Comparison of ENCODE assay signal across 24 cellular contexts in the genomic region with DNA sequence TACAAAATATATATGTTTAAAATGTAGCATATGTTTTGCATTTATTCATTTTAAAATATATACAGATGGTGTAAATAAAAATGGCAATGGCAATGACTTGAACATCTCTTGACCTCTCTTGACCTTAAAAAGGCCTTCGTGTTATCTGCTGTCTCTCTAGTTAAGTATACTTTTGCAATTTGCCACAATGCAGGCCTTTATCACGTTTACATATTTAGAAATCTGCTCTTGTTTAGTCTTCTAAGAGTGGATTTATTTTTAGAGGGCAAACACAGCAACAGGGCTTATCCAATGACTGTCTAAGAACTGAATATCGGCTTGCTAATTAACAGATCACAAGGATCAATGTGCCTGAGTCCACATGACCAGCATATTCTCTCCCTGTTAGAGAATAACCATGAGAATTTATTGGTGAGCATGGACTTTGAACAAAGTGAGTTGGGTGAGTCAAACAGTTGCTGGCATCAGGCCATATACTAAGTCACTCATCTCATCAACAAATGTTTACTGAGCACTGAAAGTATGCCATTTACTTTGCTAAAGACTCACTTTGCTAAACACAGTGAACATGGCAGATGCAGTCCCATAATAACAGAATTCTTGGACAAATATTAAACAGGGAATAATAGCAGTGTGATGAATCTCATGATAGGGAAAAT. TPM values are rescaled to one million over a fixed set of nuclear protein-coding genes. Genes with fewer than 3 reads are reported as not detected.
A peak's percentile ranks its signal among the peaks of the same experiment; 100 is the strongest.
DNase-seq lines count a peak whose midpoint lies in the region; ATAC-seq, FAIRE-seq and TF ChIP-seq lines count a peak whose summit lies in the region.
"Had no signal": no experiment of that assay in that cellular context is flagged by ENCODE, and none has a peak within 500 bp of the region (broad histone marks: within the 10 kb centered on the region; RNA-seq: fewer than 3 reads in every experiment).

No MANE protein-coding gene starts in this region.

- POLR2A ChIA-PET in HEK293T (lab: Yijun Ruan, JAX), result no interaction called here

- H3K9me3 ChIP-seq in GM23248 (ENCODE audit: low read depth) (no peaks in the 10 kb centered on the region), RWPE2 (ENCODE audit: severe bottlenecking) (no peaks in the 10 kb centered on the region), fibroblast of lung (ENCODE audit: control insufficient read depth, insufficient read depth, low read depth, low read length) (no peaks in the 10 kb centered on the region), pancreas (no peaks in the 10 kb centered on the region)
- H3K9me3 ChIP-seq: ascending aorta, gastroesophageal sphincter had no signal

- ATAC-seq in RWPE2 (ENCODE audit: low read depth) (peak; percentile 33; the same call in 1 of the 3 replicates), pancreas (peak; percentile 79 to 91 (median 82))
- ATAC-seq: gastroesophageal sphincter, Panc1 had no signal

- 35% methylated on average over 3 of the region's 3 CpGs for WGBS in GM23248 (ENCODE audit: low coverage in 1 of 2, low lambda C conversion rate in 2 of 2, missing lambda C conversion rate in 2 of 2), 2 experiments
- 9 to 10% methylated on average over 3 of the region's 3 CpGs for WGBS in pancreas, 2 donors

- H3K4me3 ChIP-seq in GM23248 (no peak overlapping the region), RWPE2 (ENCODE audit: severe bottlenecking) (no peak overlapping the region), fibroblast of lung (replicated peaks in 1 of 4; ENCODE audit: control extremely low read depth in 1 of 4, insufficient read depth in 1 of 4, low read depth in 3 of 4, low read length in 4 of 4) (no peak overlapping the region), pancreas (no peak overlapping the region)
- H3K4me3 ChIP-seq: ascending aorta, gastroesophageal sphincter, skin epidermis had no signal

- H3K79me2 ChIP-seq in GM23248 (ENCODE audit: insufficient read depth), result no peaks in the 10 kb centered on the region
- no peaks in the 10 kb centered on the region for H3K79me2 ChIP-seq in fibroblast of lung (ENCODE audit: control insufficient read depth, insufficient read depth, low read length)

- H3K27me3 ChIP-seq in GM23248 (replicated peaks; ENCODE audit: insufficient read depth) (no peaks in the 10 kb centered on the region), RWPE2 (ENCODE audit: insufficient read depth, poor library complexity, severe bottlenecking) (no peaks in the 10 kb centered on the region), fibroblast of lung (ENCODE audit: control insufficient read depth, insufficient read depth, low read length) (no peaks in the 10 kb centered on the region), pancreas (no peaks in the 10 kb centered on the region)
- H3K27me3 ChIP-seq: ascending aorta, gastroesophageal sphincter had no signal

- in situ Hi-C loops in GM23248 (cut with MboI), result no loop called here

- no peaks in the 10 kb centered on the region for H3F3A ChIP-seq in GM23248 (ENCODE audit: insufficient read depth)

- H3K27ac ChIP-seq in GM23248 (no peak overlapping the region), RWPE2 (ENCODE audit: poor library complexity, severe bottlenecking) (no peak overlapping the region), fibroblast of lung (ENCODE audit: insufficient read depth, low read length) (no peak overlapping the region), pancreas (peak overlapping the region in 1 of 4 donors; percentile 12)
- H3K27ac ChIP-seq: ascending aorta, C4-2B, gastroesophageal sphincter, skin epidermis had no signal

- peak; percentile 7 for DNase-seq in GM23248
- no peak for DNase-seq in RWPE2 (ENCODE audit: low spot score)
- DNase-seq in fibroblast of lung (ENCODE audit: low read depth in 2 of 2), result peak; percentile 1 to 14
- DNase-seq in pancreas, result peak in 3 of 6 donors; percentile 10 to 48 (median 17)
- no peak for DNase-seq in HEK293T (ENCODE audit: extremely low spot score)
- no peak for DNase-seq in NCI-H2107 treated with DMSO at 0.1 percent for 48 hours (lab: John Stamatoyannopoulos, UW; ENCODE audit: unreplicated experiment)
- DNase-seq in NCI-H524 treated with DMSO at 0.1 percent for 48 hours (lab: John Stamatoyannopoulos, UW), result no peak
- no peak for DNase-seq in HCEC 1CT
- DNase-seq: activated B cell treated with CpG ODN at 0.5 μM for 24 hours; activated gamma-delta T cell; effector CD4-positive, alpha-beta T cell; EL; KG1; NCI-H1436 treated with DMSO at 0.1 percent for 48 hours; NCI-H526; stimulated activated naive CD4-positive, alpha-beta T cell treated with Interleukin-2 at 50 U/mL for 16 hours had no signal

- FAIRE-seq in pancreas (lab: Jason Lieb, UNC), result no peak
- FAIRE-seq: H1 had no signal

- H4K20me1 ChIP-seq in GM23248 (ENCODE audit: insufficient read depth) (no peaks in the 10 kb centered on the region), fibroblast of lung (ENCODE audit: control insufficient read depth, extremely low read depth, insufficient read depth, low read length) (no peaks in the 10 kb centered on the region)

- H2AFZ ChIP-seq in GM23248, result no peak overlapping the region
- H2AFZ ChIP-seq in fibroblast of lung (ENCODE audit: low read length), result no peak overlapping the region

- H3K4me2 ChIP-seq in GM23248 (ENCODE audit: unreplicated experiment), result no peak overlapping the region
- H3K4me2 ChIP-seq in fibroblast of lung (ENCODE audit: extremely low read depth, insufficient read depth, low read length), result no peak overlapping the region

- no peaks in the 10 kb centered on the region for H3K9me2 ChIP-seq in GM23248 (ENCODE audit: insufficient read depth)

- H3K4me1 ChIP-seq in GM23248 (ENCODE audit: insufficient read depth), result no peaks in the 10 kb centered on the region
- no peaks in the 10 kb centered on the region for H3K4me1 ChIP-seq in RWPE2 (ENCODE audit: insufficient read depth, poor library complexity, severe bottlenecking)
- H3K4me1 ChIP-seq in fibroblast of lung (ENCODE audit: control insufficient read depth, extremely low read depth, insufficient read depth, low read length), result no peaks in the 10 kb centered on the region
- peaks cover 0 to 7% (median 0%) of the 10 kb centered on the region in 3 donors for H3K4me1 ChIP-seq in pancreas
- H3K4me1 ChIP-seq: ascending aorta, gastroesophageal sphincter had no signal

- no peak for TF ChIP-seq CTCF in RWPE2 (IDR thresholded peaks at IDR 0.05; ENCODE audit: poor library complexity, severe bottlenecking)
- TF ChIP-seq CTCF in fibroblast of lung (conservative IDR thresholded peaks at IDR 0.05 in 1 of 2, IDR thresholded peaks at IDR 0.05 in 1 of 2; ENCODE audit: low read depth in 1 of 2, low read length in 2 of 2), result no peak
- TF ChIP-seq CTCF in pancreas (IDR thresholded peaks at IDR 0.05), result no peak

- intact Hi-C loops in pancreas (cut with DNase I), result no loop called here

- CTCF ChIA-PET in HEK293T (lab: Yijun Ruan, JAX), result interaction anchor here (0.6 kb wide), 1 partner anchor 94 kb away, joined by 4 read pairs; no protein-coding TSS in a partner anchor

- H3K36me3 ChIP-seq in GM23248 (ENCODE audit: low read depth) (no peaks in the 10 kb centered on the region), RWPE2 (ENCODE audit: low read depth) (no peaks in the 10 kb centered on the region), fibroblast of lung (ENCODE audit: control insufficient read depth, insufficient read depth, low read length) (no peaks in the 10 kb centered on the region), pancreas (no peaks in the 10 kb centered on the region)
- H3K36me3 ChIP-seq: ascending aorta, gastroesophageal sphincter had no signal

- H3K9ac ChIP-seq in GM23248, result no peak overlapping the region
- H3K9ac ChIP-seq in fibroblast of lung (ENCODE audit: insufficient read depth, low read length), result no peak overlapping the region

TF ChIP-seq in HEK293T, 16 proteins besides CTCF, POLR2A, EP300 and RAD21:
- TF ChIP-seq HDGF (IDR thresholded peaks at IDR 0.05; ENCODE audit: borderline replicate concordance), result no peak

RNA-seq across cellular contexts. Expression of gene MDFIC2, which starts 48.2 kb away (rescaled TPM):
- total RNA-seq in GM23248 (2014; rRNA removed; shearing (Covaris generic)), result not detected in 2 replicates
- polyA plus RNA-seq in GM23248 (2016; fragmentation: Nextera tagmentation; extraction: Ambion mirVana), result not detected in 2 replicates
- total RNA-seq in fibroblast of lung, result not detected in 2 replicates
- not detected in 2 replicates for polyA plus RNA-seq in fibroblast of lung
- polyA plus RNA-seq in fibroblast of lung (2012), result not detected in 2 replicates
- polyA minus RNA-seq in fibroblast of lung (ENCODE audit: low replicate concordance), result not detected in 2 replicates
- not detected for total RNA-seq in pancreas
- not detected for polyA plus RNA-seq in pancreas
- total RNA-seq: activated B cell treated with CpG ODN at 0.5 μM for 24 hours; ascending aorta; gastroesophageal sphincter; H1; omental fat pad; T-helper 1 cell treated with Interleukin-12 subunit alpha and Interleukin-12 subunit beta and Interleukin-4 antibody, amounts not matched to agents 30 ng/mL and 1 ng/mL, for 36 hours had no signal
- polyA plus RNA-seq: H1 had no signal

Comparison
In these comparisons a context has a peak if more than half of its experiments do, and no peak if none do; other contexts are left out.
1. DNase-seq: peak in GM23248 (single experiment) and fibroblast of lung (2 of 2); none in RWPE2 (single experiment), HEK293T (single experiment), NCI-H2107 treated with DMSO at 0.1 percent for 48 hours (single experiment), NCI-H524 treated with DMSO at 0.1 percent for 48 hours (single experiment) and HCEC 1CT (single experiment).